Comparison of ENCODE assay signal across 8 cellular contexts in the genomic region with DNA sequence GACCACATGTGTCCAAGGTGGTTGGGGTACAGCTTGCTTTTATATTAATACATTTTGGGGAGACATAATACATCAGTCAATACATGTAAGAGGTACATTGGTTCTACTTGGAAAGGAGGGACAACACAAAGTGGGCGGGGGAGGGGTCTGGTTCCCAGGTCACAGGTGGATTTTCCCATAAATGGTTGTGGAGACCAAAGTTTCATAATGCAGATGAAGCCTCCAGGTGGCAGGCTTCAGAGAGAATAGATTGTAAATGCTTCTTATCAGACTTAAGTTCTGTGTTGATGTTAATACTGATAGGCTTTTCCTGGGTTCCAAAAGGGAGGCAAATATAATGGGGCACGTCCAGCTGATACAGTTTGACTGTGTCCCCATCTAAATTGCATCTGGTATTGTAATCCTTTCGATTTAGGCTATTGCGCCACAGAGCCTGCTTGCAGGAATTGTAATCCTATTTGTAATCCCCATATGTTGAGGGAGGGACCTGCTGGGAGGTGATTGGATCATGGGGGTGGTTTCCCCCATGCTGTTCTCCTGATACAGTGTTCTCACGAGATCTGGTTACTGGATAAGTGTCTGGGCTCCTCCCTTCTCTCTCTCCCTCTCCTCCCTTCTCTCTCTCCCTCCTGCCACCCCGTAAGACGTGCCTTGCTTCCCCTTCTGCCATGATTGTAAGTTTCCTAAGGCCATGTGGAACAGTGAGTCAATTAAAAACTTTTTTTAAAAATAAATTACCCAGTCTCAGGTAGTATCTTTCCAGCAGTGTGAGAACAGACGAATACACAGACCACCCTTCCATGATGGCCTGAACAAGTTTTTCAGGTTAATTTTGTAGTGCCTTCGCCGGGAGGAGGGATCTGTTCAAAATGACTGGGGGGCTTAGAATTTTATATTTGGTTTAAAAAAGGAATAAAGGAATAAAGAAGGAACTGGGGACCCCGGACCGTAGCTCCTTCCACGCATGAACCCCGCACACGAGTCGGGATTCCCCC. TPM values are rescaled to one million over a fixed set of nuclear protein-coding genes. Genes with fewer than 3 reads are reported as not detected.
DNase-seq lines count a peak whose midpoint lies in the region; ATAC-seq and TF ChIP-seq lines count a peak whose summit lies in the region.

No MANE protein-coding gene starts in this region.

- TSS peak; percentile 88 for BruUV-seq in mammary epithelial cell (replicated peaks; lab: Mats Ljungman, UMichigan)

- DNase-seq in A172 (ENCODE audit: low spot score) (peak; percentile 79), GM03348 (ENCODE audit: low spot score) (peak; percentile 65), NCI-H748 treated with DMSO at 0.1 percent for 48 hours (lab: John Stamatoyannopoulos, UW) (peak; percentile 66), mammary epithelial cell (peak; percentile 70), memory B cell (ENCODE audit: low spot score in 2 of 2) (no peak), aorta (no peak), Ammon's horn (ENCODE audit: low spot score) (no peak)

- peak overlapping the region; percentile 10 for H3K9ac ChIP-seq in mammary epithelial cell (ENCODE audit: insufficient read depth, low read length)

- no peak overlapping the region for H3K27ac ChIP-seq in mammary epithelial cell (ENCODE audit: insufficient read depth, low read depth, low read length)
- H3K27ac ChIP-seq in aorta (ENCODE audit: low read depth in 1 of 2, low read length in 2 of 2): no peak overlapping the region

- H3K27me3 Mint-ChIP-seq in memory B cell: peaks cover 23% of the 10 kb centered on the region

- peak in 1 of 2 donors; percentile 3 for TF ChIP-seq CTCF in mammary epithelial cell (conservative IDR thresholded peaks at IDR 0.05 in 1 of 2, IDR thresholded peaks at IDR 0.05 in 1 of 2; ENCODE audit: extremely low read depth in 1 of 2, insufficient read depth in 1 of 2, low read depth in 1 of 2, low read length in 2 of 2)

- H2AFZ ChIP-seq in mammary epithelial cell (ENCODE audit: low read depth, low read length): peak overlapping the region; percentile 90

- H3K4me2 ChIP-seq in mammary epithelial cell (ENCODE audit: insufficient read depth, low read depth, low read length): peak overlapping the region; percentile 81

- H3K36me3 Mint-ChIP-seq in memory B cell: no peaks in the 10 kb centered on the region

- intact Hi-C loops in mammary epithelial cell (cut with micrococcal nuclease) (loop anchor here (5.0 kb wide), 1 partner anchor 132 kb away; no protein-coding TSS in a partner anchor), aorta (cut with DNase I) (no loop called here)

- H3K4me1 ChIP-seq in mammary epithelial cell (ENCODE audit: insufficient read depth, low read length): no peaks in the 10 kb centered on the region
- no peaks in the 10 kb centered on the region for H3K4me1 ChIP-seq in aorta (ENCODE audit: control insufficient read depth in 1 of 2, insufficient read depth in 2 of 2, low read length in 2 of 2)

- peak overlapping the region; percentile 60 for H3K4me3 Mint-ChIP-seq in memory B cell

- peak overlapping the region; percentile 59 to 77 (median 61) for H3K4me3 ChIP-seq in mammary epithelial cell (replicated peaks in 1 of 3; ENCODE audit: insufficient read depth in 1 of 3, low read depth in 2 of 3, low read length in 3 of 3)
- H3K4me3 ChIP-seq in aorta (ENCODE audit: low read length in 2 of 2): peak overlapping the region; percentile 44 to 58

- H3K36me3 ChIP-seq in mammary epithelial cell (ENCODE audit: insufficient read depth, low read length) (no peaks in the 10 kb centered on the region), aorta (ENCODE audit: control insufficient read depth in 1 of 2, insufficient read depth in 2 of 2, low read length in 1 of 2) (no peaks in the 10 kb centered on the region)

- CTCF ChIA-PET in mammary epithelial cell (lab: Charles Lee; ENCODE audit: low non-redundant PET): no interaction called here

- no peaks in the 10 kb centered on the region for H3K9me3 Mint-ChIP-seq in memory B cell

- H3K27me3 ChIP-seq in mammary epithelial cell (ENCODE audit: insufficient read depth, low read length) (no peaks in the 10 kb centered on the region), aorta (ENCODE audit: control insufficient read depth in 1 of 2, insufficient read depth in 2 of 2, low read length in 1 of 2) (no peaks in the 10 kb centered on the region)

- in situ Hi-C loops in mammary epithelial cell (cut with MboI; ENCODE audit: low sequenced_read_pairs in 2 of 2): loop anchor here in 1 of 2 donors (10.0 kb wide), 1 partner anchor 91 kb away; no protein-coding TSS in a partner anchor

- H3K9me3 ChIP-seq in mammary epithelial cell (replicated peaks; ENCODE audit: insufficient read depth, low read length): peaks cover 10% of the 10 kb centered on the region
- no peaks in the 10 kb centered on the region for H3K9me3 ChIP-seq in aorta (ENCODE audit: control insufficient read depth, low read length)

- no peaks in the 10 kb centered on the region for H3K79me2 ChIP-seq in mammary epithelial cell (ENCODE audit: insufficient read depth, low read length)

- H3K27ac Mint-ChIP-seq in memory B cell: no peak overlapping the region

- H3K4me1 Mint-ChIP-seq in memory B cell: peaks cover 9% of the 10 kb centered on the region

- WGBS in mammary epithelial cell (ENCODE audit: low coverage, missing lambda C conversion rate): 41% methylated on average over 10 of the region's 16 CpGs
- WGBS in aorta, 2 donors: 23% methylated on average over 16 of the region's 16 CpGs

- H4K20me1 ChIP-seq in mammary epithelial cell (ENCODE audit: insufficient read depth, low read length): no peaks in the 10 kb centered on the region

- dilution Hi-C loops in mammary epithelial cell (cut with HindIII; ENCODE audit: low sequenced_read_pairs): no loop called here

- no peak for ATAC-seq in memory B cell (ENCODE audit: low read depth)
- no peak for ATAC-seq in aorta (ENCODE audit: low FRiP score)
- no peak for ATAC-seq in GM19463 (IDR thresholded peaks at IDR 0.05; ENCODE audit: unreplicated experiment)

RNA-seq across cellular contexts. Expression of a gene that starts 44.9 kb away (rescaled TPM):
- 6.9 and 17.8 TPM in 2 replicates for total RNA-seq in A172 (2014; rRNA removed; shearing (Covaris generic))
- total RNA-seq in mammary epithelial cell (1 to 10 TPM; 2.8 to 9.5 TPM), aorta (1 to 10 TPM; 5.1 to 8.7 TPM)
- polyA plus RNA-seq in mammary epithelial cell (2.4 TPM), aorta (1 to 10 TPM; 3.1 to 3.4 TPM)
- polyA minus RNA-seq in mammary epithelial cell: 9.7 TPM

Comparison
In these comparisons a context has a peak if more than half of its experiments do, and no peak if none do; other contexts are left out.
1. DNase-seq: peak in A172 (single experiment), GM03348 (single experiment), NCI-H748 treated with DMSO at 0.1 percent for 48 hours (single experiment) and mammary epithelial cell (single experiment); none in memory B cell (0 of 2), aorta (0 of 2) and Ammon's horn (single experiment).